ENCODE assay signal across 1 cellular context in genomic region chr11:68314886-68315580, GRCh38.
TF ChIP-seq lines count a peak whose summit lies in the region.

No MANE protein-coding gene starts in this region.

TF ChIP-seq in HepG2, 621 proteins besides CTCF, POLR2A, EP300 and RAD21 (continued from another document and continues in another):
- TF ChIP-seq ZC3H4 (CRISPR knock-in tag; IDR thresholded peaks at IDR 0.05; ENCODE audit: borderline replicate concordance) = no peak
- peak; percentile 65; the same call in 1 of the 2 replicates for TF ChIP-seq SMAD1 (CRISPR knock-in tag; IDR thresholded peaks at IDR 0.05; ENCODE audit: borderline replicate concordance, low read depth)
- no peak for TF ChIP-seq AGO2 (optimal IDR thresholded peaks at IDR 0.05; ENCODE audit: low read depth, low read length)
- TF ChIP-seq ZNF691 (CRISPR knock-in tag; IDR thresholded peaks at IDR 0.05; ENCODE audit: borderline replicate concordance, low read depth) = peak; percentile 72
- TF ChIP-seq MAX (IDR thresholded peaks at IDR 0.05) = peak; percentile 76
- no peak for TF ChIP-seq IKZF1 (IDR thresholded peaks at IDR 0.05)
- 0 out of 2 replicates have a peak, but pooled peaks have one; percentile 40 for TF ChIP-seq ZNF333 (CRISPR knock-in tag; IDR thresholded peaks at IDR 0.05; ENCODE audit: borderline replicate concordance)
- peak; percentile 52; the same call in 1 of the 2 replicates for TF ChIP-seq ZSCAN20 (CRISPR knock-in tag; IDR thresholded peaks at IDR 0.05; ENCODE audit: borderline replicate concordance)
- no peak for TF ChIP-seq THAP7 (CRISPR knock-in tag; IDR thresholded peaks at IDR 0.05)
- no peak; the same call in 1 of the 2 replicates for TF ChIP-seq DMAP1 (CRISPR knock-in tag; IDR thresholded peaks at IDR 0.05)
- peak; percentile 84; the same call in 1 of the 2 replicates for TF ChIP-seq ERF (CRISPR knock-in tag; IDR thresholded peaks at IDR 0.05)
- TF ChIP-seq PATZ1 (CRISPR knock-in tag; IDR thresholded peaks at IDR 0.05) = peak; percentile 83
- peak; percentile 60 for TF ChIP-seq ATF2 (CRISPR knock-in tag; IDR thresholded peaks at IDR 0.05)
- peak; percentile 89 for TF ChIP-seq KMT2A (CRISPR knock-in tag; IDR thresholded peaks at IDR 0.05)
- no peak for TF ChIP-seq ZNF431 (CRISPR knock-in tag; IDR thresholded peaks at IDR 0.05; ENCODE audit: borderline replicate concordance, low read depth)
- peak; percentile 73; the same call in 1 of the 2 replicates for TF ChIP-seq HNF1B (CRISPR knock-in tag; IDR thresholded peaks at IDR 0.05)
- peak; percentile 27; the same call in 1 of the 2 replicates for TF ChIP-seq MTA1 (CRISPR knock-in tag; IDR thresholded peaks at IDR 0.05; ENCODE audit: borderline replicate concordance)
- no peak for TF ChIP-seq TCF12 (IDR thresholded peaks at IDR 0.05)
- TF ChIP-seq TCF12 (CRISPR knock-in tag; IDR thresholded peaks at IDR 0.05) = peak; percentile 47; the same call in 1 of the 2 replicates
- peak; percentile 37; the same call in 1 of the 2 replicates for TF ChIP-seq KMT2B (CRISPR knock-in tag; IDR thresholded peaks at IDR 0.05)
- TF ChIP-seq ZBTB38 (CRISPR knock-in tag; IDR thresholded peaks at IDR 0.05) = peak; percentile 80
- TF ChIP-seq FOXK1 (CRISPR knock-in tag; IDR thresholded peaks at IDR 0.05; ENCODE audit: borderline replicate concordance, low read depth) = 0 out of 2 replicates have a peak, but pooled peaks have one; percentile 34
- no peak for TF ChIP-seq ZNF33A (CRISPR knock-in tag; IDR thresholded peaks at IDR 0.05; ENCODE audit: borderline replicate concordance)
- TF ChIP-seq TFE3 (CRISPR knock-in tag; IDR thresholded peaks at IDR 0.05) = 0 out of 2 replicates have a peak, but pooled peaks have one; percentile 25
- TF ChIP-seq ZMYM4 (CRISPR knock-in tag; IDR thresholded peaks at IDR 0.05) = peak; percentile 73
- TF ChIP-seq RBAK (CRISPR knock-in tag; IDR thresholded peaks at IDR 0.05) = 0 out of 2 replicates have a peak, but pooled peaks have one; percentile 27
- peak; percentile 74; the same call in 1 of the 2 replicates for TF ChIP-seq PAF1 (CRISPR knock-in tag; IDR thresholded peaks at IDR 0.05)
- peak; percentile 98 for TF ChIP-seq KDM1A (CRISPR knock-in tag; IDR thresholded peaks at IDR 0.05)
- no peak for TF ChIP-seq TBX3 (IDR thresholded peaks at IDR 0.05; ENCODE audit: borderline replicate concordance)
- TF ChIP-seq ZBTB26 (CRISPR knock-in tag; IDR thresholded peaks at IDR 0.05; ENCODE audit: borderline replicate concordance) = peak; percentile 99
- 0 out of 2 replicates have a peak, but pooled peaks have one; percentile 62 for TF ChIP-seq GTF2F1 (IDR thresholded peaks at IDR 0.05; ENCODE audit: low read length)
- TF ChIP-seq CBX5 (CRISPR knock-in tag; IDR thresholded peaks at IDR 0.05; ENCODE audit: borderline replicate concordance) = 0 out of 2 replicates have a peak, but pooled peaks have one; percentile 35
- 0 out of 2 replicates have a peak, but pooled peaks have one; percentile 65 for TF ChIP-seq ZNF672 (CRISPR knock-in tag; IDR thresholded peaks at IDR 0.05)
- TF ChIP-seq ZNF660 (CRISPR knock-in tag; IDR thresholded peaks at IDR 0.05; ENCODE audit: borderline replicate concordance, low read depth) = no peak
- TF ChIP-seq ZNF501 (CRISPR knock-in tag; IDR thresholded peaks at IDR 0.05) = peak; percentile 86; the same call in 1 of the 2 replicates
- TF ChIP-seq NR2F2 (IDR thresholded peaks at IDR 0.05; ENCODE audit: borderline replicate concordance, low read depth) = 0 out of 2 replicates have a peak, but pooled peaks have one; percentile 50
- no peak for TF ChIP-seq RBM22 (optimal IDR thresholded peaks at IDR 0.05; ENCODE audit: low read length)
- no peak for TF ChIP-seq CSRNP1 (CRISPR knock-in tag; IDR thresholded peaks at IDR 0.05)
- peak; percentile 17; the same call in 1 of the 2 replicates for TF ChIP-seq SIN3A (IDR thresholded peaks at IDR 0.05; ENCODE audit: borderline replicate concordance, low read depth, low read length)
- TF ChIP-seq HES4 (CRISPR knock-in tag; IDR thresholded peaks at IDR 0.05; ENCODE audit: borderline replicate concordance) = no peak
- TF ChIP-seq CSRNP2 (CRISPR knock-in tag; conservative IDR thresholded peaks at IDR 0.05; ENCODE audit: low read depth) = no peak
- no peak for TF ChIP-seq ZNF564 (CRISPR knock-in tag; IDR thresholded peaks at IDR 0.05)
- peak; percentile 67 for TF ChIP-seq ZBTB39 (CRISPR knock-in tag; IDR thresholded peaks at IDR 0.05)
- no peak for TF ChIP-seq KAT2B (IDR thresholded peaks at IDR 0.05; ENCODE audit: borderline replicate concordance, low read depth, low read length)
- TF ChIP-seq ZNF543 (CRISPR knock-in tag; IDR thresholded peaks at IDR 0.05) = peak; percentile 44; the same call in 1 of the 2 replicates
- TF ChIP-seq BCL6 (CRISPR knock-in tag; IDR thresholded peaks at IDR 0.05) = peak; percentile 85
- TF ChIP-seq HHEX (CRISPR knock-in tag; IDR thresholded peaks at IDR 0.05) = no peak
- TF ChIP-seq ZNF335 (CRISPR knock-in tag; IDR thresholded peaks at IDR 0.05) = peak; percentile 41; the same call in 1 of the 2 replicates
- TF ChIP-seq PPARG (CRISPR knock-in tag; conservative IDR thresholded peaks at IDR 0.05) = peak; percentile 85
- no peak for TF ChIP-seq GABPA (IDR thresholded peaks at IDR 0.05; ENCODE audit: low read depth, low read length)
- peak; percentile 56; the same call in 1 of the 2 replicates for TF ChIP-seq GABPA (CRISPR knock-in tag; IDR thresholded peaks at IDR 0.05; ENCODE audit: low read depth)
- no peak for TF ChIP-seq TOE1 (CRISPR knock-in tag; IDR thresholded peaks at IDR 0.05)
- TF ChIP-seq ZNF296 (CRISPR knock-in tag; conservative IDR thresholded peaks at IDR 0.05) = 0 out of 2 replicates have a peak, but pooled peaks have one; percentile 54
